ENCODE assay signal across 26 cellular contexts in genomic region chr17:14211246-14211645, GRCh38. TPM values are rescaled to one million over a fixed set of nuclear protein-coding genes. Genes with fewer than 3 reads are reported as not detected.
DNase-seq lines count a peak whose midpoint lies in the region; ATAC-seq and TF ChIP-seq lines count a peak whose summit lies in the region.
"Had no signal": no experiment of that assay in that cellular context is flagged by ENCODE, and none has a peak within 500 bp of the region (broad histone marks: within the 10 kb centered on the region; RNA-seq: fewer than 3 reads in every experiment).

No MANE protein-coding gene starts in this region.

- ATAC-seq in mucosa of descending colon = no peak

- H2BK15ac ChIP-seq in H9 (ENCODE audit: low read depth, low read length) = no peak overlapping the region

- H3K4me3 ChIP-seq in GM12875 (ENCODE audit: low read depth, low read length) (no peak overlapping the region), mucosa of descending colon (no peak overlapping the region)
- H3K4me3 ChIP-seq: SJSA1 had no signal

- no peak overlapping the region for H3K27ac Mint-ChIP-seq in activated naive CD4-positive, alpha-beta T cell treated with anti-CD3 and anti-CD28 coated beads for 36 hours
- H3K27ac Mint-ChIP-seq in H9 = no peak overlapping the region
- H3K27ac Mint-ChIP-seq in endothelial cell (ENCODE audit: unreplicated experiment) = no peak overlapping the region
- H3K27ac Mint-ChIP-seq: CD8-positive, alpha-beta T cell had no signal

- peak; percentile 53 for DNase-seq in activated naive CD4-positive, alpha-beta T cell treated with anti-CD3 and anti-CD28 coated beads for 36 hours
- DNase-seq in activated naive CD4-positive, alpha-beta T cell treated with anti-CD3 and anti-CD28 coated beads, Interleukin-2, amount 50 U/mL, for 16 hours = no peak
- DNase-seq in H9 (peak; percentile 26), endothelial cell (ENCODE audit: low spot score) (no peak), mucosa of descending colon (no peak)
- no peak for DNase-seq in effector CD4-positive, alpha-beta T cell
- DNase-seq: Caco-2, DMS79, EL, GDM1, NCI-H1092, NCI-H1417 treated with DMSO at 0.1 percent for 48 hours, NCI-H1694 treated with DMSO at 0.1 percent for 48 hours, NCI-H2081 treated with DMSO at 0.1 percent for 48 hours, NCI-H2171, NCI-H226, NCI-H510A, NCI-H69, RPMI8226 had no signal

- H3K9me3 ChIP-seq in H9 (ENCODE audit: control insufficient read depth, low read depth, low read length) = peaks cover 6% of the 10 kb centered on the region
- H3K9me3 ChIP-seq in mucosa of descending colon = no peaks in the 10 kb centered on the region
- H3K9me3 ChIP-seq: Caco-2, SJSA1 had no signal

- CTCF ChIA-PET in activated naive CD4-positive, alpha-beta T cell treated with anti-CD3 and anti-CD28 coated beads for 36 hours (lab: Charles Lee) = interaction anchor here (1.4 kb wide), 1 partner anchor 608 kb away, joined by 4 read pairs; no protein-coding TSS in a partner anchor

- intact Hi-C loops in activated naive CD4-positive, alpha-beta T cell treated with anti-CD3 and anti-CD28 coated beads for 36 hours (cut with micrococcal nuclease) = no loop called here
- intact Hi-C loops in mucosa of descending colon (cut with DNase I, micrococcal nuclease) = no loop called here

- H3K14ac ChIP-seq in H9 (ENCODE audit: insufficient read depth, low read length) = no peak overlapping the region

- H3T11ph ChIP-seq in H9 (ENCODE audit: low read length) = no peak overlapping the region

- no peak overlapping the region for H2AFZ ChIP-seq in H9 (ENCODE audit: low read length)

- H3K9ac ChIP-seq in H9 (ENCODE audit: extremely low read depth, insufficient read length, low read length) = no peak overlapping the region

- H3K4me1 Mint-ChIP-seq in activated naive CD4-positive, alpha-beta T cell treated with anti-CD3 and anti-CD28 coated beads for 36 hours (ENCODE audit: low read depth) = peaks cover 19% of the 10 kb centered on the region
- H3K4me1 Mint-ChIP-seq in H9 (no peaks in the 10 kb centered on the region), endothelial cell (ENCODE audit: unreplicated experiment) (peaks cover 15% of the 10 kb centered on the region)

- H3K27ac ChIP-seq in H9 (ENCODE audit: insufficient read length, low read depth, low read length) = no peak overlapping the region
- H3K27ac ChIP-seq: SJSA1 had no signal

- no peak overlapping the region for H3K4me3 Mint-ChIP-seq in activated naive CD4-positive, alpha-beta T cell treated with anti-CD3 and anti-CD28 coated beads for 36 hours
- no peak overlapping the region for H3K4me3 Mint-ChIP-seq in H9
- H3K4me3 Mint-ChIP-seq in endothelial cell (ENCODE audit: unreplicated experiment) = peak overlapping the region; percentile 19
- H3K4me3 Mint-ChIP-seq: CD8-positive, alpha-beta T cell had no signal

- H2BK5ac ChIP-seq in H9 (ENCODE audit: insufficient read length, low read length) = no peak overlapping the region

- H3K27me3 Mint-ChIP-seq in activated naive CD4-positive, alpha-beta T cell treated with anti-CD3 and anti-CD28 coated beads for 36 hours (ENCODE audit: low read depth) = no peaks in the 10 kb centered on the region
- no peaks in the 10 kb centered on the region for H3K27me3 Mint-ChIP-seq in H9 (ENCODE audit: low read depth)
- H3K27me3 Mint-ChIP-seq in endothelial cell (ENCODE audit: unreplicated experiment) = peaks cover 6% of the 10 kb centered on the region

- no peak overlapping the region for H3K18ac ChIP-seq in H9 (ENCODE audit: insufficient read length, low read depth, low read length)

- TF ChIP-seq CTCF in GM12875 (IDR thresholded peaks at IDR 0.05; ENCODE audit: borderline replicate concordance, insufficient read depth, low read depth, low read length) (peak; percentile 13; the same call in 1 of the 2 replicates), H9 (conservative IDR thresholded peaks at IDR 0.05) (no peak), endothelial cell (IDR thresholded peaks at IDR 0.05; ENCODE audit: unreplicated experiment) (no peak), mucosa of descending colon (IDR thresholded peaks at IDR 0.05) (no peak)

- no peaks in the 10 kb centered on the region for H3K27me3 ChIP-seq in H9 (ENCODE audit: insufficient read depth, low read length)
- H3K27me3 ChIP-seq: SJSA1 had no signal

- H3K79me1 ChIP-seq in H9 (ENCODE audit: insufficient read depth, low read depth, low read length, poor library complexity, severe bottlenecking) = no peaks in the 10 kb centered on the region

- no peaks in the 10 kb centered on the region for H3K36me3 ChIP-seq in mucosa of descending colon (ENCODE audit: low read depth)

- H3K23ac ChIP-seq in H9 (ENCODE audit: insufficient read length, low read depth, low read length) = no peak overlapping the region

- H3K36me3 Mint-ChIP-seq in activated naive CD4-positive, alpha-beta T cell treated with anti-CD3 and anti-CD28 coated beads for 36 hours (ENCODE audit: low read depth) = peaks cover 37% of the 10 kb centered on the region
- H3K36me3 Mint-ChIP-seq in H9 (ENCODE audit: insufficient read depth in 1 of 3, low read depth in 3 of 3) (peaks cover 27 to 36% (median 34%) of the 10 kb centered on the region in 3 experiments), endothelial cell (ENCODE audit: low read depth, unreplicated experiment) (peaks cover 48% of the 10 kb centered on the region)

- H3K4me2 ChIP-seq in H9 (ENCODE audit: insufficient read depth, insufficient read length, low read length) = no peak overlapping the region

- no peak overlapping the region for H2BK120ac ChIP-seq in H9 (ENCODE audit: low read depth, low read length, poor library complexity, severe bottlenecking)

- H2BK20ac ChIP-seq in H9 (ENCODE audit: low read depth, low read length, poor library complexity, severe bottlenecking) = no peak overlapping the region

- H2BK12ac ChIP-seq in H9 (ENCODE audit: insufficient read length, low read depth, low read length) = no peak overlapping the region

- H4K8ac ChIP-seq in H9 (replicated peaks; ENCODE audit: insufficient read length, low read depth, low read length) = no peak overlapping the region

- H4K20me1 ChIP-seq in H9 (ENCODE audit: control insufficient read depth, insufficient read depth, insufficient read length) = no peaks in the 10 kb centered on the region

- H3K56ac ChIP-seq in H9 (ENCODE audit: insufficient read length, low read depth, low read length) = no peak overlapping the region

- no peaks in the 10 kb centered on the region for H3K9me3 Mint-ChIP-seq in activated naive CD4-positive, alpha-beta T cell treated with anti-CD3 and anti-CD28 coated beads for 36 hours
- H3K9me3 Mint-ChIP-seq in H9 (peaks cover 20 to 22% of the 10 kb centered on the region in 2 experiments), endothelial cell (ENCODE audit: unreplicated experiment) (no peaks in the 10 kb centered on the region)
- H3K9me3 Mint-ChIP-seq: CD8-positive, alpha-beta T cell had no signal

- WGBS in H9 (ENCODE audit: extremely low coverage, insufficient read length, low lambda C conversion rate) = no CpG with 5 or more reads among the region's 4 CpGs

- H3K79me2 ChIP-seq in H9 (ENCODE audit: insufficient read depth, low read length) = no peaks in the 10 kb centered on the region

- no peak overlapping the region for H4K91ac ChIP-seq in H9 (ENCODE audit: insufficient read length, low read depth, low read length)

- no peak overlapping the region for H2AK5ac ChIP-seq in H9 (ENCODE audit: insufficient read length, low read length)

- H3K4ac ChIP-seq in H9 (ENCODE audit: low read depth, low read length) = no peak overlapping the region

- H4K5ac ChIP-seq in H9 (ENCODE audit: insufficient read length, low read depth, low read length) = no peak overlapping the region

- no peaks in the 10 kb centered on the region for H3K23me2 ChIP-seq in H9 (ENCODE audit: insufficient read length, low read depth, low read length, poor library complexity, severe bottlenecking)

- H3K4me1 ChIP-seq in H9 (ENCODE audit: insufficient read depth, low read length) (no peaks in the 10 kb centered on the region), mucosa of descending colon (ENCODE audit: low read depth) (no peaks in the 10 kb centered on the region)
- H3K4me1 ChIP-seq: Caco-2, SJSA1 had no signal

RNA-seq across cellular contexts. Expression of gene CDRT15, which starts 25.4 kb away (rescaled TPM):
- total RNA-seq in activated naive CD4-positive, alpha-beta T cell treated with anti-CD3 and anti-CD28 coated beads for 36 hours = not detected
- not detected in 2 replicates for total RNA-seq in H9 (2021)
- not detected for total RNA-seq in endothelial cell (ENCODE audit: unreplicated experiment)
- total RNA-seq in mucosa of descending colon = not detected
- total RNA-seq: A673; Caco-2; CD8-positive, alpha-beta T cell; H4; HT-29; Right ventricle myocardium superior; SJSA1 had no signal

Comparison
In these comparisons a context has a peak if more than half of its experiments do, and no peak if none do; other contexts are left out.
1. DNase-seq: peak in activated naive CD4-positive, alpha-beta T cell treated with anti-CD3 and anti-CD28 coated beads for 36 hours (single experiment) and H9 (single experiment); none in activated naive CD4-positive, alpha-beta T cell treated with anti-CD3 and anti-CD28 coated beads, Interleukin-2, amount 50 U/mL, for 16 hours (single experiment), endothelial cell (single experiment), mucosa of descending colon (0 of 3) and effector CD4-positive, alpha-beta T cell (single experiment).